1 cellular context compared by ENCODE assay signal in the genomic region with DNA sequence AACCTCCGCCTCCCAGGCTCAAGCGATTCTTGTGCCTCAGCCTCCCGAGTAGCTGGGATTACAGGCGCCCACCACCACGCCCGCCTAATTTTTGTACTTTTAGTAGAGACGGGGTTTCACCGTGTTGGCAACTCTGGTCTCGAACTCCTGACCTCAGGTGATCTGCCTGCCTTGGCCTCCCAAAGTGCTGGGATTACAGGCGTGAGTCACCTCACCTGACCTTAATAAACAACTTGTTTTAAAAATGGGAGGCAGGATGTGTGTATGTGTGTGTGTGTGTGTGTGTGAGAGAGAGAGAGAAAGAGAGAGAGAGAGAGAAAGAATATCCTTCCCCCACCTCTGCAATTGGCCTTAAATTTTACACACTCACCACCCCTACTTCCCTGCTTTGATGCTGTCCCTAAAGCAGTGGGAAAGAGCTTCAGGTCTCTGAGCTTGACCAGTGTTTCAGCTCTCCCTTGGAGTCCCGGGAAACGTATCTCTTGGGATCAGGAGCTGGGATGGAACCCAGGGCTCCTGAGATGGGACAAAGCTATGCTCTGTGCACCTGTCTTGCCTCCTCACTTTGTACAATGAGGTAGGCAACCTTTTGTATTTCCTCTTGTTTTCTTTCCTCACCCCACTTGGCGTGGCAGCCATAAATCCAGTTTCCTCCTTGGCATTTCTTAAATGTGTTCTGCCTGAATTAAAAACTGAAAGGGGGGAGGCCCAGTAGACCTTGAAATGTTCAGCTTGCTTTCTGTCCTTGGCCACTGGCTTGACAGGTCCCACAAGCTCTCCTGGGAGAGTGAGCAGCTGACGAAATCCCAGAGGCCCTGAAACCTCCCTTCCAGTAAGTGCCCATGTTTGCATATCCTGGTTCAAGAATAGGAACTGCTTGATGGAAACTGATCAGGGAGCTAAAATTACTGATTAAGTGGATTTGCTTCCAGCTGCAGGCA.
TF ChIP-seq lines count a peak whose summit lies in the region.

No MANE protein-coding gene starts in this region.

TF ChIP-seq in HepG2, 621 proteins besides CTCF, POLR2A, EP300 and RAD21 (continued from another document and continues in another):
- TF ChIP-seq ZFP37 (CRISPR knock-in tag; IDR thresholded peaks at IDR 0.05; ENCODE audit: borderline replicate concordance) (no peak), GABPB1 (CRISPR knock-in tag; IDR thresholded peaks at IDR 0.05) (peak; percentile 20; the same call in 1 of the 2 replicates), ZC3H4 (CRISPR knock-in tag; IDR thresholded peaks at IDR 0.05; ENCODE audit: borderline replicate concordance) (peak; percentile 33; the same call in 1 of the 2 replicates), KDM3A (CRISPR knock-in tag; IDR thresholded peaks at IDR 0.05; ENCODE audit: low read depth) (no peak), TCF7 (IDR thresholded peaks at IDR 0.05; ENCODE audit: low read depth) (0 out of 2 replicates have a peak, but pooled peaks have one; percentile 34), HNF4G (IDR thresholded peaks at IDR 0.05; ENCODE audit: borderline replicate concordance, low read depth, low read length) (no peak), HNF4G (CRISPR knock-in tag; IDR thresholded peaks at IDR 0.05; ENCODE audit: borderline replicate concordance, low read depth) (no peak), MTA1 (CRISPR knock-in tag; IDR thresholded peaks at IDR 0.05; ENCODE audit: borderline replicate concordance) (no peak), SAFB2 (CRISPR knock-in tag; IDR thresholded peaks at IDR 0.05; ENCODE audit: borderline replicate concordance, low read depth) (no peak), TARDBP (CRISPR knock-in tag; IDR thresholded peaks at IDR 0.05) (peak; percentile 23), IKZF4 (CRISPR knock-in tag; IDR thresholded peaks at IDR 0.05; ENCODE audit: borderline replicate concordance, low read depth, not compliant biosample characterization) (no peak), ZNF253 (CRISPR knock-in tag; IDR thresholded peaks at IDR 0.05; ENCODE audit: borderline replicate concordance) (no peak), SPEN (CRISPR knock-in tag; IDR thresholded peaks at IDR 0.05; ENCODE audit: low read depth) (peak; percentile 11; the same call in 1 of the 2 replicates), TMF1 (CRISPR knock-in tag; IDR thresholded peaks at IDR 0.05; ENCODE audit: low read depth) (no peak), SMARCC2 (IDR thresholded peaks at IDR 0.05) (no peak), ZNF335 (CRISPR knock-in tag; IDR thresholded peaks at IDR 0.05) (no peak), SMC3 (IDR thresholded peaks at IDR 0.05; ENCODE audit: low read length) (no peak), HMG20A (CRISPR knock-in tag; IDR thresholded peaks at IDR 0.05; ENCODE audit: borderline replicate concordance) (peak; percentile 41; the same call in 1 of the 2 replicates), BRCA1 (CRISPR knock-in tag; IDR thresholded peaks at IDR 0.05) (no peak), KDM6A (CRISPR knock-in tag; IDR thresholded peaks at IDR 0.05; ENCODE audit: low read depth) (peak; percentile 81; the same call in 1 of the 2 replicates), KLF11 (CRISPR knock-in tag; IDR thresholded peaks at IDR 0.05) (0 out of 2 replicates have a peak, but pooled peaks have one; percentile 63), ZBTB38 (CRISPR knock-in tag; IDR thresholded peaks at IDR 0.05) (no peak)
- TF ChIP-seq, protein P1, sequence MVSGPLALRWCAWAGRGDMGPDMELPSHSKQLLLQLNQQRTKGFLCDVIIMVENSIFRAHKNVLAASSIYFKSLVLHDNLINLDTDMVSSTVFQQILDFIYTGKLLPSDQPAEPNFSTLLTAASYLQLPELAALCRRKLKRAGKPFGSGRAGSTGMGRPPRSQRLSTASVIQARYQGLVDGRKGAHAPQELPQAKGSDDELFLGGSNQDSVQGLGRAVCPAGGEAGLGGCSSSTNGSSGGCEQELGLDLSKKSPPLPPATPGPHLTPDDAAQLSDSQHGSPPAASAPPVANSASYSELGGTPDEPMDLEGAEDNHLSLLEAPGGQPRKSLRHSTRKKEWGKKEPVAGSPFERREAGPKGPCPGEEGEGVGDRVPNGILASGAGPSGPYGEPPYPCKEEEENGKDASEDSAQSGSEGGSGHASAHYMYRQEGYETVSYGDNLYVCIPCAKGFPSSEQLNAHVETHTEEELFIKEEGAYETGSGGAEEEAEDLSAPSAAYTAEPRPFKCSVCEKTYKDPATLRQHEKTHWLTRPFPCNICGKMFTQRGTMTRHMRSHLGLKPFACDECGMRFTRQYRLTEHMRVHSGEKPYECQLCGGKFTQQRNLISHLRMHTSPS (CRISPR knock-in tag; IDR thresholded peaks at IDR 0.05; ENCODE audit: low read depth), result no peak
- TF ChIP-seq, protein P2, sequence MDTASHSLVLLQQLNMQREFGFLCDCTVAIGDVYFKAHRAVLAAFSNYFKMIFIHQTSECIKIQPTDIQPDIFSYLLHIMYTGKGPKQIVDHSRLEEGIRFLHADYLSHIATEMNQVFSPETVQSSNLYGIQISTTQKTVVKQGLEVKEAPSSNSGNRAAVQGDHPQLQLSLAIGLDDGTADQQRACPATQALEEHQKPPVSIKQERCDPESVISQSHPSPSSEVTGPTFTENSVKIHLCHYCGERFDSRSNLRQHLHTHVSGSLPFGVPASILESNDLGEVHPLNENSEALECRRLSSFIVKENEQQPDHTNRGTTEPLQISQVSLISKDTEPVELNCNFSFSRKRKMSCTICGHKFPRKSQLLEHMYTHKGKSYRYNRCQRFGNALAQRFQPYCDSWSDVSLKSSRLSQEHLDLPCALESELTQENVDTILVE (CRISPR knock-in tag; IDR thresholded peaks at IDR 0.05), result 0 out of 2 replicates have a peak, but pooled peaks have one; percentile 56
- TF ChIP-seq, protein P3, sequence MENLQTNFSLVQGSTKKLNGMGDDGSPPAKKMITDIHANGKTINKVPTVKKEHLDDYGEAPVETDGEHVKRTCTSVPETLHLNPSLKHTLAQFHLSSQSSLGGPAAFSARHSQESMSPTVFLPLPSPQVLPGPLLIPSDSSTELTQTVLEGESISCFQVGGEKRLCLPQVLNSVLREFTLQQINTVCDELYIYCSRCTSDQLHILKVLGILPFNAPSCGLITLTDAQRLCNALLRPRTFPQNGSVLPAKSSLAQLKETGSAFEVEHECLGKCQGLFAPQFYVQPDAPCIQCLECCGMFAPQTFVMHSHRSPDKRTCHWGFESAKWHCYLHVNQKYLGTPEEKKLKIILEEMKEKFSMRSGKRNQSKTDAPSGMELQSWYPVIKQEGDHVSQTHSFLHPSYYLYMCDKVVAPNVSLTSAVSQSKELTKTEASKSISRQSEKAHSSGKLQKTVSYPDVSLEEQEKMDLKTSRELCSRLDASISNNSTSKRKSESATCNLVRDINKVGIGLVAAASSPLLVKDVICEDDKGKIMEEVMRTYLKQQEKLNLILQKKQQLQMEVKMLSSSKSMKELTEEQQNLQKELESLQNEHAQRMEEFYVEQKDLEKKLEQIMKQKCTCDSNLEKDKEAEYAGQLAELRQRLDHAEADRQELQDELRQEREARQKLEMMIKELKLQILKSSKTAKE (CRISPR knock-in tag; IDR thresholded peaks at IDR 0.05; ENCODE audit: borderline replicate concordance), result no peak
- TF ChIP-seq, protein P4, sequence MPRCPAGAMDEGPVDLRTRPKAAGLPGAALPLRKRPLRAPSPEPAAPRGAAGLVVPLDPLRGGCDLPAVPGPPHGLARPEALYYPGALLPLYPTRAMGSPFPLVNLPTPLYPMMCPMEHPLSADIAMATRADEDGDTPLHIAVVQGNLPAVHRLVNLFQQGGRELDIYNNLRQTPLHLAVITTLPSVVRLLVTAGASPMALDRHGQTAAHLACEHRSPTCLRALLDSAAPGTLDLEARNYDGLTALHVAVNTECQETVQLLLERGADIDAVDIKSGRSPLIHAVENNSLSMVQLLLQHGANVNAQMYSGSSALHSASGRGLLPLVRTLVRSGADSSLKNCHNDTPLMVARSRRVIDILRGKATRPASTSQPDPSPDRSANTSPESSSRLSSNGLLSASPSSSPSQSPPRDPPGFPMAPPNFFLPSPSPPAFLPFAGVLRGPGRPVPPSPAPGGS (CRISPR knock-in tag; IDR thresholded peaks at IDR 0.05), result no peak
- TF ChIP-seq, protein P5, sequence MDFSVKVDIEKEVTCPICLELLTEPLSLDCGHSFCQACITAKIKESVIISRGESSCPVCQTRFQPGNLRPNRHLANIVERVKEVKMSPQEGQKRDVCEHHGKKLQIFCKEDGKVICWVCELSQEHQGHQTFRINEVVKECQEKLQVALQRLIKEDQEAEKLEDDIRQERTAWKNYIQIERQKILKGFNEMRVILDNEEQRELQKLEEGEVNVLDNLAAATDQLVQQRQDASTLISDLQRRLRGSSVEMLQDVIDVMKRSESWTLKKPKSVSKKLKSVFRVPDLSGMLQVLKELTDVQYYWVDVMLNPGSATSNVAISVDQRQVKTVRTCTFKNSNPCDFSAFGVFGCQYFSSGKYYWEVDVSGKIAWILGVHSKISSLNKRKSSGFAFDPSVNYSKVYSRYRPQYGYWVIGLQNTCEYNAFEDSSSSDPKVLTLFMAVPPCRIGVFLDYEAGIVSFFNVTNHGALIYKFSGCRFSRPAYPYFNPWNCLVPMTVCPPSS (IDR thresholded peaks at IDR 0.05), result no peak
- TF ChIP-seq, protein P6, sequence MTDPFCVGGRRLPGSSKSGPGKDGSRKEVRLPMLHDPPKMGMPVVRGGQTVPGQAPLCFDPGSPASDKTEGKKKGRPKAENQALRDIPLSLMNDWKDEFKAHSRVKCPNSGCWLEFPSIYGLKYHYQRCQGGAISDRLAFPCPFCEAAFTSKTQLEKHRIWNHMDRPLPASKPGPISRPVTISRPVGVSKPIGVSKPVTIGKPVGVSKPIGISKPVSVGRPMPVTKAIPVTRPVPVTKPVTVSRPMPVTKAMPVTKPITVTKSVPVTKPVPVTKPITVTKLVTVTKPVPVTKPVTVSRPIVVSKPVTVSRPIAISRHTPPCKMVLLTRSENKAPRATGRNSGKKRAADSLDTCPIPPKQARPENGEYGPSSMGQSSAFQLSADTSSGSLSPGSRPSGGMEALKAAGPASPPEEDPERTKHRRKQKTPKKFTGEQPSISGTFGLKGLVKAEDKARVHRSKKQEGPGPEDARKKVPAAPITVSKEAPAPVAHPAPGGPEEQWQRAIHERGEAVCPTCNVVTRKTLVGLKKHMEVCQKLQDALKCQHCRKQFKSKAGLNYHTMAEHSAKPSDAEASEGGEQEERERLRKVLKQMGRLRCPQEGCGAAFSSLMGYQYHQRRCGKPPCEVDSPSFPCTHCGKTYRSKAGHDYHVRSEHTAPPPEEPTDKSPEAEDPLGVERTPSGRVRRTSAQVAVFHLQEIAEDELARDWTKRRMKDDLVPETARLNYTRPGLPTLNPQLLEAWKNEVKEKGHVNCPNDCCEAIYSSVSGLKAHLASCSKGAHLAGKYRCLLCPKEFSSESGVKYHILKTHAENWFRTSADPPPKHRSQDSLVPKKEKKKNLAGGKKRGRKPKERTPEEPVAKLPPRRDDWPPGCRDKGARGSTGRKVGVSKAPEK (CRISPR knock-in tag; IDR thresholded peaks at IDR 0.05; ENCODE audit: borderline replicate concordance), result no peak; the same call in 1 of the 2 replicates
- TF ChIP-seq, protein P7, sequence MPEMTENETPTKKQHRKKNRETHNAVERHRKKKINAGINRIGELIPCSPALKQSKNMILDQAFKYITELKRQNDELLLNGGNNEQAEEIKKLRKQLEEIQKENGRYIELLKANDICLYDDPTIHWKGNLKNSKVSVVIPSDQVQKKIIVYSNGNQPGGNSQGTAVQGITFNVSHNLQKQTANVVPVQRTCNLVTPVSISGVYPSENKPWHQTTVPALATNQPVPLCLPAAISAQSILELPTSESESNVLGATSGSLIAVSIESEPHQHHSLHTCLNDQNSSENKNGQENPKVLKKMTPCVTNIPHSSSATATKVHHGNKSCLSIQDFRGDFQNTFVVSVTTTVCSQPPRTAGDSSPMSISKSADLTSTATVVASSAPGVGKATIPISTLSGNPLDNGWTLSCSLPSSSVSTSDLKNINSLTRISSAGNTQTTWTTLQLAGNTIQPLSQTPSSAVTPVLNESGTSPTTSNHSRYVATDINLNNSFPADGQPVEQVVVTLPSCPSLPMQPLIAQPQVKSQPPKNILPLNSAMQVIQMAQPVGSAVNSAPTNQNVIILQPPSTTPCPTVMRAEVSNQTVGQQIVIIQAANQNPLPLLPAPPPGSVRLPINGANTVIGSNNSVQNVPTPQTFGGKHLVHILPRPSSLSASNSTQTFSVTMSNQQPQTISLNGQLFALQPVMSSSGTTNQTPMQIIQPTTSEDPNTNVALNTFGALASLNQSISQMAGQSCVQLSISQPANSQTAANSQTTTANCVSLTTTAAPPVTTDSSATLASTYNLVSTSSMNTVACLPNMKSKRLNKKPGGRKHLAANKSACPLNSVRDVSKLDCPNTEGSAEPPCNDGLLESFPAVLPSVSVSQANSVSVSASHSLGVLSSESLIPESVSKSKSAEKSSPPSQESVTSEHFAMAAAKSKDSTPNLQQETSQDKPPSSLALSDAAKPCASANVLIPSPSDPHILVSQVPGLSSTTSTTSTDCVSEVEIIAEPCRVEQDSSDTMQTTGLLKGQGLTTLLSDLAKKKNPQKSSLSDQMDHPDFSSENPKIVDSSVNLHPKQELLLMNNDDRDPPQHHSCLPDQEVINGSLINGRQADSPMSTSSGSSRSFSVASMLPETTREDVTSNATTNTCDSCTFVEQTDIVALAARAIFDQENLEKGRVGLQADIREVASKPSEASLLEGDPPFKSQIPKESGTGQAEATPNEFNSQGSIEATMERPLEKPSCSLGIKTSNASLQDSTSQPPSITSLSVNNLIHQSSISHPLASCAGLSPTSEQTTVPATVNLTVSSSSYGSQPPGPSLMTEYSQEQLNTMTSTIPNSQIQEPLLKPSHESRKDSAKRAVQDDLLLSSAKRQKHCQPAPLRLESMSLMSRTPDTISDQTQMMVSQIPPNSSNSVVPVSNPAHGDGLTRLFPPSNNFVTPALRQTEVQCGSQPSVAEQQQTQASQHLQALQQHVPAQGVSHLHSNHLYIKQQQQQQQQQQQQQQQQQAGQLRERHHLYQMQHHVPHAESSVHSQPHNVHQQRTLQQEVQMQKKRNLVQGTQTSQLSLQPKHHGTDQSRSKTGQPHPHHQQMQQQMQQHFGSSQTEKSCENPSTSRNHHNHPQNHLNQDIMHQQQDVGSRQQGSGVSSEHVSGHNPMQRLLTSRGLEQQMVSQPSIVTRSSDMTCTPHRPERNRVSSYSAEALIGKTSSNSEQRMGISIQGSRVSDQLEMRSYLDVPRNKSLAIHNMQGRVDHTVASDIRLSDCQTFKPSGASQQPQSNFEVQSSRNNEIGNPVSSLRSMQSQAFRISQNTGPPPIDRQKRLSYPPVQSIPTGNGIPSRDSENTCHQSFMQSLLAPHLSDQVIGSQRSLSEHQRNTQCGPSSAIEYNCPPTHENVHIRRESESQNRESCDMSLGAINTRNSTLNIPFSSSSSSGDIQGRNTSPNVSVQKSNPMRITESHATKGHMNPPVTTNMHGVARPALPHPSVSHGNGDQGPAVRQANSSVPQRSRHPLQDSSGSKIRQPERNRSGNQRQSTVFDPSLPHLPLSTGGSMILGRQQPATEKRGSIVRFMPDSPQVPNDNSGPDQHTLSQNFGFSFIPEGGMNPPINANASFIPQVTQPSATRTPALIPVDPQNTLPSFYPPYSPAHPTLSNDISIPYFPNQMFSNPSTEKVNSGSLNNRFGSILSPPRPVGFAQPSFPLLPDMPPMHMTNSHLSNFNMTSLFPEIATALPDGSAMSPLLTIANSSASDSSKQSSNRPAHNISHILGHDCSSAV (CRISPR knock-in tag; IDR thresholded peaks at IDR 0.05; ENCODE audit: borderline replicate concordance), result no peak
- TF ChIP-seq, protein P8, sequence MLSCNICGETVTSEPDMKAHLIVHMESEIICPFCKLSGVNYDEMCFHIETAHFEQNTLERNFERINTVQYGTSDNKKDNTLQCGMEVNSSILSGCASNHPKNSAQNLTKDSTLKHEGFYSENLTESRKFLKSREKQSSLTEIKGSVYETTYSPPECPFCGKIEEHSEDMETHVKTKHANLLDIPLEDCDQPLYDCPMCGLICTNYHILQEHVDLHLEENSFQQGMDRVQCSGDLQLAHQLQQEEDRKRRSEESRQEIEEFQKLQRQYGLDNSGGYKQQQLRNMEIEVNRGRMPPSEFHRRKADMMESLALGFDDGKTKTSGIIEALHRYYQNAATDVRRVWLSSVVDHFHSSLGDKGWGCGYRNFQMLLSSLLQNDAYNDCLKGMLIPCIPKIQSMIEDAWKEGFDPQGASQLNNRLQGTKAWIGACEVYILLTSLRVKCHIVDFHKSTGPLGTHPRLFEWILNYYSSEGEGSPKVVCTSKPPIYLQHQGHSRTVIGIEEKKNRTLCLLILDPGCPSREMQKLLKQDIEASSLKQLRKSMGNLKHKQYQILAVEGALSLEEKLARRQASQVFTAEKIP (CRISPR knock-in tag; IDR thresholded peaks at IDR 0.05; ENCODE audit: borderline replicate concordance), result no peak
